1 cellular context compared by ENCODE assay signal in the genomic region with DNA sequence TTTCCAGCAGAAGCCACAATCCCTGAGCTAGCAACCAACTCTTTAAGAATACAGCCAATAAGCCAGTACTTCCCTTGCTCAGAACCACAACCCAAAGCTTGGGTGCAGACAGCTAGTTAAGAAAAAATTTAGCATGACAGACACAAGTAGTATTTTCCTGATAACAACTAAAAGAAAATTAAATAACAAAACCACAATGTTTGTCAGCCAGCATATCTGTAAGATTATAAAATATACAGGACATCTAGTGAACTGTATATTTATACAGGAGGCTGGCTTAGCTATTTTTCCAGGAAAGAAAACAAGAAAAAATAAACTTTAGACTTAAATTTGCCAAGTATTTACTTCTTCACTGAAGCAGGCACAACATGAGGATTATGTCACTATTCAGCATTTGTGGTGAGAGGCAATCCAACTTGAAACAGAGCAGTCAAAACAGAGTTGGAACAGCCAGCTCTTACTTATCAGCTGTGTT.
A peak's percentile ranks its signal among the peaks of the same experiment; 100 is the strongest.
TF ChIP-seq lines count a peak whose summit lies in the region.

No MANE protein-coding gene starts in this region.

TF ChIP-seq in K562, 482 proteins besides CTCF, POLR2A, EP300 and RAD21:
- no peak for TF ChIP-seq NCOA2 (IDR thresholded peaks at IDR 0.05; ENCODE audit: partially characterized antibody in 2 of 2)
- TF ChIP-seq, protein P1, sequence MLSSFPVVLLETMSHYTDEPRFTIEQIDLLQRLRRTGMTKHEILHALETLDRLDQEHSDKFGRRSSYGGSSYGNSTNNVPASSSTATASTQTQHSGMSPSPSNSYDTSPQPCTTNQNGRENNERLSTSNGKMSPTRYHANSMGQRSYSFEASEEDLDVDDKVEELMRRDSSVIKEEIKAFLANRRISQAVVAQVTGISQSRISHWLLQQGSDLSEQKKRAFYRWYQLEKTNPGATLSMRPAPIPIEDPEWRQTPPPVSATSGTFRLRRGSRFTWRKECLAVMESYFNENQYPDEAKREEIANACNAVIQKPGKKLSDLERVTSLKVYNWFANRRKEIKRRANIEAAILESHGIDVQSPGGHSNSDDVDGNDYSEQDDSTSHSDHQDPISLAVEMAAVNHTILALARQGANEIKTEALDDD (IDR thresholded peaks at IDR 0.05) = peak; percentile 32; the same call in 1 of the 2 replicates
